19 cellular contexts compared by ENCODE assay signal in genomic region chr4:43242611-43243010, GRCh38.
DNase-seq lines count a peak whose midpoint lies in the region; ATAC-seq and TF ChIP-seq lines count a peak whose summit lies in the region.
"Had no signal": no experiment of that assay in that cellular context is flagged by ENCODE, and none has a peak within 500 bp of the region (broad histone marks: within the 10 kb centered on the region; RNA-seq: fewer than 3 reads in every experiment).

No MANE protein-coding gene starts in this region.

- no peak overlapping the region for H3K4me2 ChIP-seq in IMR-90 (ENCODE audit: low read depth, low read length)
- H3K4me2 ChIP-seq in MM.1S (ENCODE audit: low read depth, low read length), result no peak overlapping the region

- H3K4me3 ChIP-seq in IMR-90 (ENCODE audit: insufficient read depth, low read depth, low read length) (no peak overlapping the region), fibroblast of villous mesenchyme (ENCODE audit: low read depth, low read length) (no peak overlapping the region), vagina (no peak overlapping the region), MM.1S (ENCODE audit: low read length) (no peak overlapping the region)
- H3K4me3 ChIP-seq: psoas muscle, SK-N-MC, skin epidermis had no signal

- no peaks in the 10 kb centered on the region for H3K27me3 Mint-ChIP-seq in activated CD4-positive, alpha-beta memory T cell treated with anti-CD3 and anti-CD28 coated beads, Interleukin-2, amount 10 ng/mL, durations not matched to agents 7 days and 5 days

- TF ChIP-seq CTCF in IMR-90 (conservative IDR thresholded peaks at IDR 0.05; ENCODE audit: low read depth, low read length) (no peak), fibroblast of villous mesenchyme (IDR thresholded peaks at IDR 0.05; ENCODE audit: insufficient read depth, low read depth, low read length) (no peak), vagina (IDR thresholded peaks at IDR 0.05) (no peak), MM.1S (IDR thresholded peaks at IDR 0.05; ENCODE audit: low read length) (no peak)

- H3K27ac ChIP-seq in IMR-90 (ENCODE audit: insufficient read depth, low read length) (no peak overlapping the region), vagina (no peak overlapping the region), MM.1S (ENCODE audit: low read length) (no peak overlapping the region)
- H3K27ac ChIP-seq: psoas muscle, SK-N-MC, skin epidermis had no signal

- no peak overlapping the region for H2BK20ac ChIP-seq in IMR-90 (ENCODE audit: low read depth, low read length)

- H3K14ac ChIP-seq in IMR-90 (replicated peaks; ENCODE audit: low read depth, low read length), result no peak overlapping the region

- H4K20me1 ChIP-seq in IMR-90 (ENCODE audit: insufficient read depth, low read length) (no peaks in the 10 kb centered on the region), MM.1S (ENCODE audit: insufficient read depth, low read length) (no peaks in the 10 kb centered on the region)

- no peak overlapping the region for H3K4ac ChIP-seq in IMR-90 (ENCODE audit: low read depth, low read length)

- no peaks in the 10 kb centered on the region for H3K9me2 ChIP-seq in MM.1S (replicated peaks; ENCODE audit: insufficient read depth, low read length)

- H3K23ac ChIP-seq in IMR-90 (ENCODE audit: low read depth, low read length), result no peak overlapping the region

- H4K5ac ChIP-seq in IMR-90 (ENCODE audit: low read depth, low read length), result no peak overlapping the region

- ATAC-seq in IMR-90 (ENCODE audit: low read depth), result no peak
- ATAC-seq: psoas muscle, WTC11 had no signal

- no peaks in the 10 kb centered on the region for H3K9me1 ChIP-seq in IMR-90 (ENCODE audit: insufficient read depth, low read length)

- H3K36me3 ChIP-seq in IMR-90 (ENCODE audit: control insufficient read depth, insufficient read depth, low read length) (no peaks in the 10 kb centered on the region), vagina (no peaks in the 10 kb centered on the region), MM.1S (replicated peaks; ENCODE audit: insufficient read depth, low read length) (no peaks in the 10 kb centered on the region)
- H3K36me3 ChIP-seq: BE2C had no signal

- intact Hi-C loops in IMR-90 (cut with micrococcal nuclease), result no loop called here
- intact Hi-C loops in vagina (cut with DNase I), result no loop called here

- no peak overlapping the region for H3K27ac Mint-ChIP-seq in activated CD4-positive, alpha-beta memory T cell treated with anti-CD3 and anti-CD28 coated beads, Interleukin-2, amount 10 ng/mL, durations not matched to agents 7 days and 5 days
- H3K27ac Mint-ChIP-seq: HFFc6, WTC11 had no signal

- H3K79me2 ChIP-seq in MM.1S (ENCODE audit: low read length), result no peaks in the 10 kb centered on the region

- no peak for TF ChIP-seq RAD21 in IMR-90 (IDR thresholded peaks at IDR 0.05; ENCODE audit: low read length)

- no peak overlapping the region for H2AK5ac ChIP-seq in IMR-90 (ENCODE audit: low read depth, low read length)

- H2BK5ac ChIP-seq in IMR-90 (ENCODE audit: low read depth, low read length, poor library complexity, severe bottlenecking), result no peak overlapping the region

- no CpG with 5 or more reads among the region's 2 CpGs for WGBS in IMR-90 (ENCODE audit: extremely low coverage in 2 of 2, insufficient read length in 1 of 2), 2 experiments

- H3K18ac ChIP-seq in IMR-90 (ENCODE audit: low read depth, low read length), result no peak overlapping the region

- no peaks in the 10 kb centered on the region for H3K4me1 Mint-ChIP-seq in activated CD4-positive, alpha-beta memory T cell treated with anti-CD3 and anti-CD28 coated beads, Interleukin-2, amount 10 ng/mL, durations not matched to agents 7 days and 5 days

- CTCF ChIA-PET in IMR-90 (lab: Yijun Ruan, JAX), result no interaction called here
- CTCF ChIA-PET in activated CD4-positive, alpha-beta memory T cell treated with anti-CD3 and anti-CD28 coated beads, Interleukin-2, amount 10 ng/mL, durations not matched to agents 7 days and 5 days (lab: Charles Lee), result no interaction called here

- H3K27me3 ChIP-seq in IMR-90 (ENCODE audit: control insufficient read depth, insufficient read depth, low read length) (no peaks in the 10 kb centered on the region), vagina (no peaks in the 10 kb centered on the region), MM.1S (replicated peaks; ENCODE audit: insufficient read depth, low read length) (no peaks in the 10 kb centered on the region)
- H3K27me3 ChIP-seq: BE2C had no signal

- no peaks in the 10 kb centered on the region for H3K36me3 Mint-ChIP-seq in activated CD4-positive, alpha-beta memory T cell treated with anti-CD3 and anti-CD28 coated beads, Interleukin-2, amount 10 ng/mL, durations not matched to agents 7 days and 5 days (ENCODE audit: low read depth)
- H3K36me3 Mint-ChIP-seq: WTC11 had no signal

- dilution Hi-C loops in IMR-90 (cut with HindIII; ENCODE audit: low sequenced_read_pairs, unreplicated experiment), result no loop called here

- TF ChIP-seq POLR2A in IMR-90 (IDR thresholded peaks at IDR 0.05; ENCODE audit: low read depth, low read length), result no peak
- no peak for TF ChIP-seq POLR2A in vagina (IDR thresholded peaks at IDR 0.05)

- no peak overlapping the region for H2BK120ac ChIP-seq in IMR-90 (ENCODE audit: low read depth, low read length)

- no peak overlapping the region for H4K91ac ChIP-seq in IMR-90 (ENCODE audit: insufficient read depth, low read depth, low read length)

- POLR2A ChIA-PET in IMR-90 (lab: Charles Lee; ENCODE audit: unreplicated experiment), result no interaction called here
- POLR2A ChIA-PET in activated CD4-positive, alpha-beta memory T cell treated with anti-CD3 and anti-CD28 coated beads, Interleukin-2, amount 10 ng/mL, durations not matched to agents 7 days and 5 days (lab: Charles Lee), result no interaction called here

- DNase-seq in A172 (ENCODE audit: low spot score) (peak; percentile 1), IMR-90 (peak; percentile 39), astrocyte of the hippocampus (ENCODE audit: low read depth, low spot score) (peak; percentile 4), fibroblast of villous mesenchyme (ENCODE audit: low read depth) (peak; percentile 80), vagina (ENCODE audit: extremely low spot score in 2 of 2) (no peak), MM.1S (no peak), NCI-H510A (lab: John Stamatoyannopoulos, UW) (no peak)
- no peak for DNase-seq in activated CD4-positive, alpha-beta memory T cell treated with anti-CD3 and anti-CD28 coated beads, Interleukin-2, amount 10 ng/mL, durations not matched to agents 7 days and 5 days
- DNase-seq: activated CD4-positive, alpha-beta T cell treated with anti-CD3 and anti-CD28 coated beads, Interleukin-2, amount 50 U/mL, for 4 hours; activated effector memory CD4-positive, alpha-beta T cell treated with anti-CD3 and anti-CD28 coated beads, Interleukin-2, amount 50 U/mL, for 16 hours; BE2C; DMS79; HFFc6; NCI-H524 treated with DMSO at 0.1 percent for 48 hours; psoas muscle; stimulated activated naive CD4-positive, alpha-beta T cell had no signal

- H3K4me1 ChIP-seq in IMR-90 (ENCODE audit: control insufficient read depth, insufficient read depth, low read length) (no peaks in the 10 kb centered on the region), vagina (no peaks in the 10 kb centered on the region), MM.1S (ENCODE audit: low read length) (peaks cover 11% of the 10 kb centered on the region; the same call in 1 of the 2 replicates)
- H3K4me1 ChIP-seq: BE2C, psoas muscle had no signal

- H4K8ac ChIP-seq in IMR-90 (ENCODE audit: low read depth in 2 of 2, low read length in 2 of 2), result no peak overlapping the region

- no peak overlapping the region for H2AFZ ChIP-seq in IMR-90 (replicated peaks; ENCODE audit: low read length, poor library complexity)
- H2AFZ ChIP-seq in MM.1S (ENCODE audit: low read length), result no peak overlapping the region

- H3F3A ChIP-seq in MM.1S (ENCODE audit: insufficient read depth, low read length), result no peaks in the 10 kb centered on the region

- H3K9me3 ChIP-seq in IMR-90 (ENCODE audit: control insufficient read depth, insufficient read depth, low read length) (no peaks in the 10 kb centered on the region), vagina (no peaks in the 10 kb centered on the region), MM.1S (replicated peaks; ENCODE audit: insufficient read depth, low read length) (no peaks in the 10 kb centered on the region)
- H3K9me3 ChIP-seq: BE2C, psoas muscle had no signal

- no peak overlapping the region for H2AK9ac ChIP-seq in IMR-90 (replicated peaks; ENCODE audit: low read depth, low read length, poor library complexity)

- H3K79me1 ChIP-seq in IMR-90 (ENCODE audit: low read depth in 1 of 2, low read length in 2 of 2), result no peaks in the 10 kb centered on the region

- H2BK15ac ChIP-seq in IMR-90 (ENCODE audit: low read depth, low read length), result no peak overlapping the region; the same call in 2 of the 3 replicates

- in situ Hi-C loops in IMR-90 (cut with MboI; ENCODE audit: low sequenced_read_pairs), result no loop called here

- H3K56ac ChIP-seq in IMR-90 (ENCODE audit: extremely low read depth, insufficient read depth, low read length), result no peak overlapping the region

- no TSS peak for BruUV-seq in IMR-90 (replicated peaks; lab: Mats Ljungman, UMichigan)

- H3K9ac ChIP-seq in IMR-90 (ENCODE audit: low read depth, low read length) (no peak overlapping the region), MM.1S (ENCODE audit: low read length) (no peak overlapping the region)

- H3K4me3 Mint-ChIP-seq in activated CD4-positive, alpha-beta memory T cell treated with anti-CD3 and anti-CD28 coated beads, Interleukin-2, amount 10 ng/mL, durations not matched to agents 7 days and 5 days, result no peak overlapping the region
- H3K4me3 Mint-ChIP-seq: HFFc6, WTC11 had no signal

- peaks cover 2% of the 10 kb centered on the region for H3K9me3 Mint-ChIP-seq in activated CD4-positive, alpha-beta memory T cell treated with anti-CD3 and anti-CD28 coated beads, Interleukin-2, amount 10 ng/mL, durations not matched to agents 7 days and 5 days

TF ChIP-seq in IMR-90, 13 proteins besides CTCF, POLR2A, EP300 and RAD21:
- TF ChIP-seq CEBPB (IDR thresholded peaks at IDR 0.05; ENCODE audit: low read depth, low read length) (peak; percentile 72), MAZ (IDR thresholded peaks at IDR 0.05; ENCODE audit: borderline replicate concordance, low read depth, low read length) (no peak), MAFK (IDR thresholded peaks at IDR 0.05; ENCODE audit: low read depth, low read length) (no peak)

Comparison
In these comparisons a context has a peak if more than half of its experiments do, and no peak if none do; other contexts are left out.
1. DNase-seq: peak in A172 (single experiment), IMR-90 (single experiment), astrocyte of the hippocampus (single experiment) and fibroblast of villous mesenchyme (single experiment); none in vagina (0 of 2), activated CD4-positive, alpha-beta memory T cell treated with anti-CD3 and anti-CD28 coated beads, Interleukin-2, amount 10 ng/mL, durations not matched to agents 7 days and 5 days (single experiment), MM.1S (single experiment) and NCI-H510A (single experiment).